Comparison of ENCODE assay signal across 1 cellular context in the genomic region with DNA sequence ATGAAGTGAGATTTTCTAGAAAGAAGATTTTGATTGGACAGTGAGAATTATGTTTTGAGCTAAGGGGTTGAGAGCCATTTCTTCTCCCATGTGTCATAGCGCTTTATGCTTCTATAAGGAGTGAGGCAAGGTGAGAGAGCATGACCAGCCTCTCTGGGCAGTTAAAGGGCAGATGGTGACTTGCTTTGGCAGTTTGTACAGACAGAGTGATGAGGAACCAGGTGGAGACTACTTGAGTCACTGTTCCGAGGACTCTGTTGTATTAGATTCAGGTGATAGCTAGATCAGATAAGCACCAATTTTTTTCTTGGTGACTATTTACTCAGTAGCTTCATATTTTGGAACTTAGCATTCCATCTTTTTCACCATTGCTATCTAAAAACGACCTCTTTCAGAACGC.
TF ChIP-seq lines count a peak whose summit lies in the region.

No MANE protein-coding gene starts in this region.

TF ChIP-seq in K562, 482 proteins besides CTCF, POLR2A, EP300 and RAD21:
- TF ChIP-seq, protein P1, sequence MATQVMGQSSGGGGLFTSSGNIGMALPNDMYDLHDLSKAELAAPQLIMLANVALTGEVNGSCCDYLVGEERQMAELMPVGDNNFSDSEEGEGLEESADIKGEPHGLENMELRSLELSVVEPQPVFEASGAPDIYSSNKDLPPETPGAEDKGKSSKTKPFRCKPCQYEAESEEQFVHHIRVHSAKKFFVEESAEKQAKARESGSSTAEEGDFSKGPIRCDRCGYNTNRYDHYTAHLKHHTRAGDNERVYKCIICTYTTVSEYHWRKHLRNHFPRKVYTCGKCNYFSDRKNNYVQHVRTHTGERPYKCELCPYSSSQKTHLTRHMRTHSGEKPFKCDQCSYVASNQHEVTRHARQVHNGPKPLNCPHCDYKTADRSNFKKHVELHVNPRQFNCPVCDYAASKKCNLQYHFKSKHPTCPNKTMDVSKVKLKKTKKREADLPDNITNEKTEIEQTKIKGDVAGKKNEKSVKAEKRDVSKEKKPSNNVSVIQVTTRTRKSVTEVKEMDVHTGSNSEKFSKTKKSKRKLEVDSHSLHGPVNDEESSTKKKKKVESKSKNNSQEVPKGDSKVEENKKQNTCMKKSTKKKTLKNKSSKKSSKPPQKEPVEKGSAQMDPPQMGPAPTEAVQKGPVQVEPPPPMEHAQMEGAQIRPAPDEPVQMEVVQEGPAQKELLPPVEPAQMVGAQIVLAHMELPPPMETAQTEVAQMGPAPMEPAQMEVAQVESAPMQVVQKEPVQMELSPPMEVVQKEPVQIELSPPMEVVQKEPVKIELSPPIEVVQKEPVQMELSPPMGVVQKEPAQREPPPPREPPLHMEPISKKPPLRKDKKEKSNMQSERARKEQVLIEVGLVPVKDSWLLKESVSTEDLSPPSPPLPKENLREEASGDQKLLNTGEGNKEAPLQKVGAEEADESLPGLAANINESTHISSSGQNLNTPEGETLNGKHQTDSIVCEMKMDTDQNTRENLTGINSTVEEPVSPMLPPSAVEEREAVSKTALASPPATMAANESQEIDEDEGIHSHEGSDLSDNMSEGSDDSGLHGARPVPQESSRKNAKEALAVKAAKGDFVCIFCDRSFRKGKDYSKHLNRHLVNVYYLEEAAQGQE (CRISPR knock-in tag; IDR thresholded peaks at IDR 0.05; ENCODE audit: low read depth), result no peak
- TF ChIP-seq ZNF764 (CRISPR knock-in tag; IDR thresholded peaks at IDR 0.05; ENCODE audit: low read depth) (no peak), RUNX1 (IDR thresholded peaks at IDR 0.05; ENCODE audit: low read depth) (no peak), HMBOX1 (IDR thresholded peaks at IDR 0.05) (no peak)
- TF ChIP-seq, protein P2, sequence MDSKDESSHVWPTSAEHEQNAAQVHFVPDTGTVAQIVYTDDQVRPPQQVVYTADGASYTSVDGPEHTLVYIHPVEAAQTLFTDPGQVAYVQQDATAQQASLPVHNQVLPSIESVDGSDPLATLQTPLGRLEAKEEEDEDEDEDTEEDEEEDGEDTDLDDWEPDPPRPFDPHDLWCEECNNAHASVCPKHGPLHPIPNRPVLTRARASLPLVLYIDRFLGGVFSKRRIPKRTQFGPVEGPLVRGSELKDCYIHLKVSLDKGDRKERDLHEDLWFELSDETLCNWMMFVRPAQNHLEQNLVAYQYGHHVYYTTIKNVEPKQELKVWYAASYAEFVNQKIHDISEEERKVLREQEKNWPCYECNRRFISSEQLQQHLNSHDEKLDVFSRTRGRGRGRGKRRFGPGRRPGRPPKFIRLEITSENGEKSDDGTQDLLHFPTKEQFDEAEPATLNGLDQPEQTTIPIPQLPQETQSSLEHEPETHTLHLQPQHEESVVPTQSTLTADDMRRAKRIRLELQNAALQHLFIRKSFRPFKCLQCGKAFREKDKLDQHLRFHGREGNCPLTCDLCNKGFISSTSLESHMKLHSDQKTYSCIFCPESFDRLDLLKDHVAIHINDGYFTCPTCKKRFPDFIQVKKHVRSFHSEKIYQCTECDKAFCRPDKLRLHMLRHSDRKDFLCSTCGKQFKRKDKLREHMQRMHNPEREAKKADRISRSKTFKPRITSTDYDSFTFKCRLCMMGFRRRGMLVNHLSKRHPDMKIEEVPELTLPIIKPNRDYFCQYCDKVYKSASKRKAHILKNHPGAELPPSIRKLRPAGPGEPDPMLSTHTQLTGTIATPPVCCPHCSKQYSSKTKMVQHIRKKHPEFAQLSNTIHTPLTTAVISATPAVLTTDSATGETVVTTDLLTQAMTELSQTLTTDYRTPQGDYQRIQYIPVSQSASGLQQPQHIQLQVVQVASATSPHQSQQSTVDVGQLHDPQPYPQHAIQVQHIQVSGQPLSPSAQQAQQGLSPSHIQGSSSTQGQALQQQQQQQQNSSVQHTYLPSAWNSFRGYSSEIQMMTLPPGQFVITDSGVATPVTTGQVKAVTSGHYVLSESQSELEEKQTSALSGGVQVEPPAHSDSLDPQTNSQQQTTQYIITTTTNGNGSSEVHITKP (IDR thresholded peaks at IDR 0.05; ENCODE audit: partially characterized antibody), result no peak
